Comparison of ENCODE assay signal across 15 cellular contexts in genomic region chr6:157239671-157240058, GRCh38.
DNase-seq lines count a peak whose midpoint lies in the region; ATAC-seq, FAIRE-seq and TF ChIP-seq lines count a peak whose summit lies in the region.
"Had no signal": no experiment of that assay in that cellular context is flagged by ENCODE, and none has a peak within 500 bp of the region (broad histone marks: within the 10 kb centered on the region; RNA-seq: fewer than 3 reads in every experiment).

No MANE protein-coding gene starts in this region.

- POLR2A ChIA-PET in HepG2 (lab: Yijun Ruan, JAX), result no interaction called here

- in situ Hi-C loops in HepG2 (cut with HindIII; ENCODE audit: extremely low pct_ligation_motif_present, low pct_unique_long_range_greater_than_20kb), result no loop called here

- TF ChIP-seq CTCF in HepG2 (CRISPR knock-in tag; IDR thresholded peaks at IDR 0.05) (no peak), right lobe of liver (IDR thresholded peaks at IDR 0.05) (no peak), coronary artery (IDR thresholded peaks at IDR 0.05) (no peak), prostate gland (IDR thresholded peaks at IDR 0.05) (no peak), heart left ventricle (IDR thresholded peaks at IDR 0.05) (no peak)

- H3K79me2 ChIP-seq in HepG2 (ENCODE audit: insufficient read depth, low read length), result no peaks in the 10 kb centered on the region

- 74% methylated on average over 12 of the region's 12 CpGs for WGBS in HepG2 (ENCODE audit: low lambda C conversion rate)
- 82% methylated on average over 12 of the region's 12 CpGs for WGBS in right lobe of liver (ENCODE audit: insufficient coverage, low coverage, low lambda C conversion rate, missing lambda C conversion rate)
- WGBS in prostate gland, result 47% methylated on average over 12 of the region's 12 CpGs
- WGBS in heart left ventricle, 4 donors, result 85 to 91% (median 88%) methylated on average over 12 of the region's 12 CpGs

- DNase-seq in HepG2 (ENCODE audit: low spot score) (no peak), right lobe of liver (no peak), coronary artery (ENCODE audit: low spot score) (no peak), prostate gland (ENCODE audit: low spot score) (no peak), GM03348 (ENCODE audit: low spot score) (no peak), heart left ventricle (no peak), DMS153 treated with DMSO at 0.1 percent for 48 hours (lab: John Stamatoyannopoulos, UW; ENCODE audit: unreplicated experiment) (no peak)
- DNase-seq: DMS153, foreskin fibroblast, KBM-7, NCI-H1694, upper lobe of left lung had no signal

- ATAC-seq in HepG2, result no peak
- no peak for ATAC-seq in right lobe of liver
- no peak for ATAC-seq in HG02759 (IDR thresholded peaks at IDR 0.05; ENCODE audit: unreplicated experiment)
- no peak for ATAC-seq in heart left ventricle
- ATAC-seq: activated CD4-positive, CD25-positive, alpha-beta regulatory T cell treated with anti-CD3 and anti-CD28 coated beads, Interleukin-2, amount 50 U/mL, for 24 hours had no signal

- H3K9me3 ChIP-seq in HepG2 (ENCODE audit: low read length), result no peaks in the 10 kb centered on the region
- no peaks in the 10 kb centered on the region for H3K9me3 ChIP-seq in right lobe of liver
- H3K9me3 ChIP-seq in prostate gland, result no peaks in the 10 kb centered on the region
- H3K9me3 ChIP-seq in heart left ventricle, result no peaks in the 10 kb centered on the region
- H3K9me3 ChIP-seq: upper lobe of left lung had no signal

- BruUV-seq in HepG2 (replicated peaks; lab: Mats Ljungman, UMichigan), result no TSS peak

- H3K27me3 ChIP-seq in HepG2 (ENCODE audit: control insufficient read depth in 1 of 2, insufficient read depth in 2 of 2, low read length in 2 of 2), result peaks cover 7 to 84% of the 10 kb centered on the region in 2 experiments; a peak in 4 of 5 replicates
- H3K27me3 ChIP-seq in right lobe of liver, result peaks cover 0 to 17% of the 10 kb centered on the region in 2 donors
- H3K27me3 ChIP-seq in prostate gland (replicated peaks; ENCODE audit: insufficient read depth), result no peaks in the 10 kb centered on the region
- H3K27me3 ChIP-seq in heart left ventricle, result peaks cover 0 to 24% (median 0%) of the 10 kb centered on the region in 9 donors

- H3K4me2 ChIP-seq in HepG2 (ENCODE audit: low read depth, low read length), result peak overlapping the region; percentile 81; the same call in 1 of the 2 replicates

- no peak overlapping the region; a peak in 1 of 6 replicates for H3K4me3 ChIP-seq in HepG2 (replicated peaks in 1 of 3; ENCODE audit: insufficient read depth in 1 of 3, low read depth in 2 of 3, low read length in 3 of 3)
- H3K4me3 ChIP-seq in right lobe of liver, result no peak overlapping the region
- H3K4me3 ChIP-seq in coronary artery, result peak overlapping the region; percentile 48
- peak overlapping the region; percentile 16 to 21 for H3K4me3 ChIP-seq in prostate gland
- peak overlapping the region in 3 of 12 donors; percentile 33 to 46 (median 34) for H3K4me3 ChIP-seq in heart left ventricle

- H2AFZ ChIP-seq in HepG2 (ENCODE audit: low read length), result no peak overlapping the region

- no peak for TF ChIP-seq RAD21 in HepG2 (CRISPR knock-in tag; IDR thresholded peaks at IDR 0.05)

- CTCF ChIA-PET in HepG2 (lab: Yijun Ruan, JAX; ENCODE audit: low intra/inter-chr PET ratio, low total read pairs), result no interaction called here

- TF ChIP-seq POLR2A in HepG2 (IDR thresholded peaks at IDR 0.05; ENCODE audit: insufficient read depth in 1 of 2, low read depth in 2 of 2, low read length in 2 of 2) (no peak), right lobe of liver (IDR thresholded peaks at IDR 0.05) (no peak), prostate gland (IDR thresholded peaks at IDR 0.05) (no peak), heart left ventricle (IDR thresholded peaks at IDR 0.05) (no peak)

- H3K4me1 ChIP-seq in HepG2 (ENCODE audit: insufficient read depth, low read length) (peaks cover 28% of the 10 kb centered on the region), right lobe of liver (peaks cover 0 to 12% (median 3%) of the 10 kb centered on the region in 4 donors), prostate gland (replicated peaks) (peaks cover 13% of the 10 kb centered on the region), heart left ventricle (peaks cover 0 to 53% (median 27%) of the 10 kb centered on the region in 12 donors)

- FAIRE-seq in HepG2 (lab: Jason Lieb, UNC), result no peak
- FAIRE-seq: kidney had no signal

- no peaks in the 10 kb centered on the region for H4K20me1 ChIP-seq in HepG2 (ENCODE audit: insufficient read depth, low read length)

- H3K9ac ChIP-seq in HepG2 (ENCODE audit: insufficient read depth, low read depth, low read length), result no peak overlapping the region

- intact Hi-C loops in HepG2 (cut with micrococcal nuclease; ENCODE audit: unreplicated experiment) (no loop called here), right lobe of liver (cut with DNase I) (no loop called here), prostate gland (cut with DNase I) (no loop called here), heart left ventricle (cut with DNase I) (loop anchor here in 4 of 10 donors (2.0 to 5.0 kb wide), 2 partner anchors 33 kb away; no protein-coding TSS in a partner anchor)

- TF ChIP-seq EP300 in HepG2 (IDR thresholded peaks at IDR 0.05; ENCODE audit: low read depth in 2 of 2, low read length in 2 of 2), result no peak
- TF ChIP-seq EP300 in HepG2 (CRISPR knock-in tag; IDR thresholded peaks at IDR 0.05; ENCODE audit: borderline replicate concordance), result no peak

- H3K36me3 ChIP-seq in HepG2 (replicated peaks in 1 of 2; ENCODE audit: control insufficient read depth in 1 of 2, insufficient read depth in 2 of 2, low read length in 2 of 2) (no peaks in the 10 kb centered on the region), right lobe of liver (no peaks in the 10 kb centered on the region), prostate gland (no peaks in the 10 kb centered on the region), heart left ventricle (no peaks in the 10 kb centered on the region)
- H3K36me3 ChIP-seq: upper lobe of left lung had no signal

- H3K27ac ChIP-seq in HepG2 (ENCODE audit: extremely low read length, insufficient read depth, low read length) (no peak overlapping the region), right lobe of liver (no peak overlapping the region), coronary artery (peak overlapping the region; percentile 87 to 93), prostate gland (peak overlapping the region; percentile 56 to 77), heart left ventricle (peak overlapping the region in 5 of 12 donors; percentile 5 to 68 (median 42))

TF ChIP-seq in HepG2, 621 proteins besides CTCF, POLR2A, EP300 and RAD21:
- no peak for TF ChIP-seq POLR2G (IDR thresholded peaks at IDR 0.05; ENCODE audit: low read depth, low read length)

Comparison
In these comparisons a context has a peak if more than half of its experiments do, and no peak if none do; other contexts are left out.
1. H3K27ac ChIP-seq: peak in coronary artery (2 of 2) and prostate gland (2 of 2); none in HepG2 (single experiment) and right lobe of liver (0 of 3).
2. H3K4me3 ChIP-seq: peak in coronary artery (single experiment) and prostate gland (2 of 2); none in HepG2 (0 of 3) and right lobe of liver (0 of 3).